Comparison of ENCODE assay signal across 8 cellular contexts in the genomic region with DNA sequence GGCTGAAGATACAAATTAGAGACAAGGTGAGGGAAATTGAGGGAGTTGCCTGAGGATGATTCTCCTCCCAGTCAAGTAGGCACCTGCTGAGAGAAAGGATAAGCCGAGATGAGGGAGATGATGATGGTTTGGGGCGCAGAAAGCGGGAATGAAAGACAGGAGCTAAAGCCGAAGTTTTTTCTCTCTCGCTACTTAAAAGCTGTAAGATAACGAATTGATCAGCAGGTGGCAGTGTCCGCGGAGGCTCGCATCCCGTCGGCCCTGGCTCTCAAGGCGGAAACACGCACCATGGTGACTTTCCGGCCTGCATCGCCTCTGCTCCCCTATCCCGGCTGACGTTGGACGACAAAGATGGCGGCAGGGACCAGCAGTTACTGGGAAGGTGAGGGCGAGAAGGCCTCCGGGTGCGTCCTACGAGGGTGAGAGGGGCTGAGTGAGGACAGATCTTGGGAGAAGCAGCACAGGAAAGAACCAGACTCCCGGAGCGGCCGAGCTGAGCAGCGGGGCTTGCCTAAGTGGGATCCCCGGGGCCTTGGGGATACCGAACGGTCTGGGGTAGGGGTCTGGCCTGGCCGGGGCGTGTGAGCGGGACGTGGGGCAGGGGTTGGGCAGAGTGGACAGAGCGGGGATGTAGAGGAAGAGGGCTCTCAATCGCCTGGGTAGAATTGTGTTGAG. TPM values are rescaled to one million over a fixed set of nuclear protein-coding genes. Genes with fewer than 3 reads are reported as not detected.
A peak's percentile ranks its signal among the peaks of the same experiment; 100 is the strongest.
DNase-seq lines count a peak whose midpoint lies in the region; ATAC-seq and TF ChIP-seq lines count a peak whose summit lies in the region.

GOSR1 (plus strand) TSS at position 326 of the 675 bp plus-strand sequence; CDS start at position 352, 26 bp downstream.

- CTCF ChIA-PET in WTC11 (lab: Charles Lee), result interaction anchor here (0.5 to 2.2 kb wide), 33 partner anchors 8 to 731 kb away, joined by 3 to 14 read pairs (median 4); partner anchors contain the start of genes BLMH, CPD and CRLF3

- peak within 1 kb of the TSS; percentile 95 for H3K27ac ChIP-seq in smooth muscle cell (ENCODE audit: low read depth)

- peaks cover 4% of the 10 kb centered on the region for H3K36me3 ChIP-seq in smooth muscle cell (ENCODE audit: low read depth)

- peaks cover 4% of the 10 kb centered on the region for H3K27me3 Mint-ChIP-seq in WTC11 (ENCODE audit: low read depth)

- peaks cover 4% of the 10 kb centered on the region for H3K4me1 ChIP-seq in smooth muscle cell (ENCODE audit: low read depth)

- no peaks in the 10 kb centered on the region for H3K27me3 ChIP-seq in smooth muscle cell (ENCODE audit: low read depth)

- DNase-seq in AG08396 (ENCODE audit: low spot score) (peak; percentile 92), NCI-H2227 (lab: John Stamatoyannopoulos, UW; ENCODE audit: unreplicated experiment) (peak; percentile 93), WTC11 (ENCODE audit: low spot score) (peak; percentile 94), cardiac fibroblast (ENCODE audit: low read depth in 2 of 2) (peak; percentile 97), iPS-NIHi7 (ENCODE audit: extremely low spot score) (peak; percentile 96), smooth muscle cell (lab: John Stamatoyannopoulos, UW; ENCODE audit: unreplicated experiment) (peak; percentile 66)

- POLR2A ChIA-PET in WTC11 (lab: Charles Lee), result interaction anchor here (0.5 to 0.6 kb wide), 2 partner anchors 352 to 628 kb away, joined by 3 to 5 read pairs; no protein-coding TSS in a partner anchor

- under 1% methylated on average over 36 of the region's 36 CpGs for WGBS in smooth muscle cell (ENCODE audit: low lambda C conversion rate)

- peak within 1 kb of the TSS; percentile 92 to 96 for H3K4me3 ChIP-seq in cardiac fibroblast (replicated peaks in 1 of 2; ENCODE audit: low read depth in 2 of 2, low read length in 2 of 2)
- H3K4me3 ChIP-seq in smooth muscle cell, result peak within 1 kb of the TSS; percentile 90

- H3K79me2 ChIP-seq in smooth muscle cell (ENCODE audit: low read depth), result peaks cover 45% of the 10 kb centered on the region

- peak; percentile 44 for TF ChIP-seq CTCF in WTC11 (IDR thresholded peaks at IDR 0.05)
- peak; percentile 77 for TF ChIP-seq CTCF in cardiac fibroblast (IDR thresholded peaks at IDR 0.05; ENCODE audit: low read depth, low read length)
- peak; percentile 70 for TF ChIP-seq CTCF in smooth muscle cell (IDR thresholded peaks at IDR 0.05; ENCODE audit: borderline replicate concordance, insufficient read depth, poor library complexity, severe bottlenecking)

- H3K9me3 ChIP-seq in smooth muscle cell (replicated peaks; ENCODE audit: low read depth), result no peaks in the 10 kb centered on the region

- H3F3A ChIP-seq in smooth muscle cell (ENCODE audit: low read depth), result no peaks in the 10 kb centered on the region

- H3K4me1 Mint-ChIP-seq in WTC11, result peaks cover 15% of the 10 kb centered on the region

- H3K36me3 Mint-ChIP-seq in WTC11, result peaks cover 12% of the 10 kb centered on the region

- H2AFZ ChIP-seq in smooth muscle cell (ENCODE audit: low read depth), result peak within 1 kb of the TSS; percentile 99

- peak within 1 kb of the TSS; percentile 97 for H3K4me2 ChIP-seq in smooth muscle cell

- H3K27ac Mint-ChIP-seq in WTC11, result peak within 1 kb of the TSS; percentile 98

- peaks cover 4% of the 10 kb centered on the region for H4K20me1 ChIP-seq in smooth muscle cell (ENCODE audit: low read depth)

- no peaks in the 10 kb centered on the region for H3K9me3 Mint-ChIP-seq in WTC11

- ATAC-seq in GM18873 (IDR thresholded peaks at IDR 0.05; ENCODE audit: low FRiP score, unreplicated experiment) (peak; percentile 83), HG03139 (IDR thresholded peaks at IDR 0.05; ENCODE audit: unreplicated experiment) (peak; percentile 96), WTC11 (peak; percentile 98)

- peak within 1 kb of the TSS; percentile 99 for H3K9ac ChIP-seq in smooth muscle cell (ENCODE audit: low read depth)

- peak within 1 kb of the TSS; percentile 99 for H3K4me3 Mint-ChIP-seq in WTC11

TF ChIP-seq in WTC11, 78 proteins besides CTCF, POLR2A, EP300 and RAD21 (continues in another document):
- TF ChIP-seq STAT6 (CRISPR knock-in tag; conservative IDR thresholded peaks at IDR 0.05; ENCODE audit: low read depth) (no peak), ARID4B (CRISPR knock-in tag; IDR thresholded peaks at IDR 0.05; ENCODE audit: borderline replicate concordance) (peak; percentile 89), CREB1 (CRISPR knock-in tag; IDR thresholded peaks at IDR 0.05) (0 out of 2 replicates have a peak, but pooled peaks have one; percentile 48), TEAD1 (CRISPR knock-in tag; IDR thresholded peaks at IDR 0.05) (peak; percentile 92), ZNF512 (CRISPR knock-in tag; IDR thresholded peaks at IDR 0.05; ENCODE audit: borderline replicate concordance) (no peak), SMAD3 (CRISPR knock-in tag; IDR thresholded peaks at IDR 0.05; ENCODE audit: borderline replicate concordance) (peak; percentile 85), NR2C2 (CRISPR knock-in tag; IDR thresholded peaks at IDR 0.05) (no peak)

RNA-seq across cellular contexts. Expression of gene GOSR1, which starts in this region (rescaled TPM):
- total RNA-seq in WTC11 (2021), result 37.4 to 41.1 TPM (median 39.3 TPM) in 3 replicates
- 57.0 and 81.0 TPM in 2 replicates for total RNA-seq in smooth muscle cell
- 48.3 and 71.3 TPM in 2 replicates for polyA plus RNA-seq in smooth muscle cell

Comparison
In these comparisons a context has a peak if more than half of its experiments do, and no peak if none do; other contexts are left out.
1. Peak in every context shown above with its lines: DNase-seq, ATAC-seq, H3K4me3 ChIP-seq and H3K27ac ChIP-seq.